In genomic region chr17:74224959-74225725, GRCh38 we compare ENCODE assay signal across 22 cellular contexts. TPM values are rescaled to one million over a fixed set of nuclear protein-coding genes. Genes with fewer than 3 reads are reported as not detected.
"Had no signal": no experiment of that assay in that cellular context is flagged by ENCODE, and none has a peak within 500 bp of the region (broad histone marks: within the 10 kb centered on the region; RNA-seq: fewer than 3 reads in every experiment).

No MANE protein-coding gene starts in this region.

- H3K4me1 ChIP-seq: colonic mucosa, upper lobe of right lung, vagina had no signal

- H3K9me3 Mint-ChIP-seq: naive thymus-derived CD4-positive, alpha-beta T cell; nephron progenitor cell; stimulated activated memory B cell treated with anti-CD40 and anti-IgM and Interleukin-4, amounts not matched to agents 10 μg/mL and 1 μg/mL and 100 μg/mL, for 72 hours; stimulated activated naive CD8-positive, alpha-beta T cell treated with anti-CD3 and anti-CD28 coated beads, Interleukin-15, Interleukin-2, amounts not matched to agents 100 ng/mL and 50 ng/mL, for 24 hours had no signal

- H3K36me3 ChIP-seq: colonic mucosa, ovary, upper lobe of right lung, vagina had no signal

- H3K27ac ChIP-seq: colonic mucosa, ovary, testis, tibial nerve, upper lobe of right lung, vagina had no signal

- H3K27me3 Mint-ChIP-seq: naive thymus-derived CD4-positive, alpha-beta T cell; stimulated activated memory B cell treated with anti-CD40 and anti-IgM and Interleukin-4, amounts not matched to agents 10 μg/mL and 1 μg/mL and 100 μg/mL, for 72 hours; stimulated activated naive CD8-positive, alpha-beta T cell treated with anti-CD3 and anti-CD28 coated beads, Interleukin-15, Interleukin-2, amounts not matched to agents 100 ng/mL and 50 ng/mL, for 24 hours had no signal

- H3K4me1 Mint-ChIP-seq: stimulated activated memory B cell treated with anti-CD40 and anti-IgM and Interleukin-4, amounts not matched to agents 10 μg/mL and 1 μg/mL and 100 μg/mL, for 72 hours had no signal

- H3K9me3 ChIP-seq: colonic mucosa, ovary, testis, tibial nerve, upper lobe of right lung, vagina had no signal

- DNase-seq: colonic mucosa; effector CD4-positive, alpha-beta T cell; foreskin melanocyte; head of caudate nucleus; hippocampal formation; kidney glomerular epithelial cell; mammary epithelial cell; naive thymus-derived CD4-positive, alpha-beta T cell; nephron progenitor cell; ovary; stimulated activated CD4-positive, alpha-beta T cell treated with anti-CD3 and anti-CD28 coated beads, Interleukin-4, amount 100 ng/mL, for 1 hour; stimulated activated CD8-positive, alpha-beta memory T cell treated with anti-CD3 and anti-CD28 coated beads, Interleukin-4, amount 100 ng/mL, for 48 hours; testis; upper lobe of right lung had no signal

- H3K4me3 Mint-ChIP-seq: naive thymus-derived CD4-positive, alpha-beta T cell; nephron progenitor cell; stimulated activated memory B cell treated with anti-CD40 and anti-IgM and Interleukin-4, amounts not matched to agents 10 μg/mL and 1 μg/mL and 100 μg/mL, for 72 hours; stimulated activated naive CD8-positive, alpha-beta T cell treated with anti-CD3 and anti-CD28 coated beads, Interleukin-15, Interleukin-2, amounts not matched to agents 100 ng/mL and 50 ng/mL, for 24 hours had no signal

- H3K27ac Mint-ChIP-seq: nephron progenitor cell; stimulated activated memory B cell treated with anti-CD40 and anti-IgM and Interleukin-4, amounts not matched to agents 10 μg/mL and 1 μg/mL and 100 μg/mL, for 72 hours had no signal

- ATAC-seq: left lobe of liver; naive thymus-derived CD4-positive, alpha-beta T cell; right cardiac atrium; stimulated activated memory B cell treated with anti-CD40 and anti-IgM and Interleukin-4, amounts not matched to agents 10 μg/mL and 1 μg/mL and 100 μg/mL, for 72 hours had no signal

- H3K4me3 ChIP-seq: colonic mucosa, ovary, testis, tibial nerve, upper lobe of right lung, vagina had no signal

- H3K27me3 ChIP-seq: colonic mucosa, ovary, testis, tibial nerve, upper lobe of right lung, vagina had no signal

RNA-seq across cellular contexts. Expression of gene DNAI2, which starts 48.9 kb away (rescaled TPM):
- total RNA-seq: colonic mucosa, left lobe of liver, mammary epithelial cell, mesenteric fat pad, progenitor cell of endocrine pancreas, upper lobe of right lung, vagina had no signal
